In the genomic region with DNA sequence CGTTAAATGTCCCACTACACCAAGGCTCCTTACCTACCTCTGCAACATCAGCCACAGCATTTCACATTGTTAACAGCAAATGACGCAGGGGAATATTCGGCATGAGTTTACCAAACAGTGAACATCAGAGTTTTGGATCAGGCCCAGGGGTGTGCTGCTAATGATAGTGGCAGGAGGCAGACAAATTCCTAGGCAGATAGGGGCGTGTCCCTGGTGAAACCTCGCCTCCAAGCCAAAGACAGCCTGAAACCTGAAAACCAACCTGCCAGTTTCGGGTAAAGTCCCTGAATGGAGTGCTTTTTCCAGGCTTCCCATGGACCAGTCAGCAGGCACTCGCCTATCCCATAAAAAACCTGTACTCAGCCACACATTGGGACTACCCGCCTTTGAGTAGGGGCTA, we compare ENCODE assay signal across 25 cellular contexts.
"Had no signal": no experiment of that assay in that cellular context is flagged by ENCODE, and none has a peak within 500 bp of the region (broad histone marks: within the 10 kb centered on the region; RNA-seq: fewer than 3 reads in every experiment).

No MANE protein-coding gene starts in this region.

- H3K9me3 ChIP-seq: esophagus muscularis mucosa, ovary, sigmoid colon, testis, tibial artery, uterus had no signal

- H3K27me3 ChIP-seq: esophagus muscularis mucosa, left lung, ovary, sigmoid colon, testis, tibial artery, upper lobe of left lung, uterus had no signal

- H3K27ac ChIP-seq: esophagus muscularis mucosa, left lung, ovary, psoas muscle, sigmoid colon, testis, tibial artery, upper lobe of left lung, uterus had no signal

- DNase-seq: central memory CD4-positive, alpha-beta T cell; dermis blood vessel endothelial cell; effector memory CD4-positive, alpha-beta T cell; left cardiac atrium; left lung; mesenchymal stem cell; midbrain; naive thymus-derived CD8-positive, alpha-beta T cell; nephron progenitor cell; occipital lobe; ovary; psoas muscle; right cardiac atrium; sigmoid colon; stimulated activated CD4-positive, alpha-beta T cell treated with anti-CD3 and anti-CD28 coated beads, Interleukin-2, amount 100 ng/mL, for 24 hours; stimulated activated CD4-positive, alpha-beta T cell treated with anti-CD3 and anti-CD28 coated beads, Interleukin-4, amount 100 ng/mL, for 4 hours; stimulated activated naive CD8-positive, alpha-beta T cell treated with anti-CD3 and anti-CD28 coated beads, Interleukin-15, Interleukin-2, amounts not matched to agents 100 U/mL and 50 U/mL, for 24 hours; substantia nigra; testis; tibial artery; uterus had no signal

- H3K36me3 ChIP-seq: esophagus muscularis mucosa, left lung, ovary, sigmoid colon, tibial artery, upper lobe of left lung, uterus had no signal

- H3K4me3 ChIP-seq: esophagus muscularis mucosa, left lung, ovary, psoas muscle, sigmoid colon, testis, tibial artery, upper lobe of left lung, uterus had no signal

- H3K4me1 ChIP-seq: esophagus muscularis mucosa, left lung, psoas muscle, sigmoid colon, testis, tibial artery, upper lobe of left lung, uterus had no signal

- FAIRE-seq: colon, frontal cortex had no signal
